17 cellular contexts compared by ENCODE assay signal in the genomic region with DNA sequence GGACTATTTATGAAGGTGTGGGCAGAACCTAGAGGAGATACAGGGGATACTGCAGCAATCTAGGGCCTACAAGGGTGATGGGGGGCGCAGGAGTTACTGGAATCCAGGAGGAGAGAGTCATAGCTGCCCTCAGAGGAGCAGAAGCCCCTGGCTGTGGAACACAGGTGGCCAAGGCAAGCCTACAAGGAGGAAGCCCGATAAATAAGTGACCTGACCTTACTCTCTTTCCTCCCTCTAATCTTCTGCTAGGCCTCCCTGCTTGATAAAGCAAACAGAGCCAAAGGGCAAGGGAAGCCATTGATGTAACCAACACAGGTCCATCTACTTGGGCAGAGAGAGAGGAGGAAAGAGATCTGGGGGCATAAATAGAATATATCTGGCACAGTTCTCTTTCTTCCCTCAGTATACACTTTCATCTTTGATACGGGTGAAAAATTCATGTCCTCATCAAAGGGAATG. TPM values are rescaled to one million over a fixed set of nuclear protein-coding genes. Genes with fewer than 3 reads are reported as not detected.
DNase-seq lines count a peak whose midpoint lies in the region; ATAC-seq and TF ChIP-seq lines count a peak whose summit lies in the region.
"Had no signal": no experiment of that assay in that cellular context is flagged by ENCODE, and none has a peak within 500 bp of the region (broad histone marks: within the 10 kb centered on the region; RNA-seq: fewer than 3 reads in every experiment).

No MANE protein-coding gene starts in this region.

- no peaks in the 10 kb centered on the region for H4K20me1 ChIP-seq in hepatocyte (ENCODE audit: insufficient read depth, poor library complexity, severe bottlenecking)

- POLR2A ChIA-PET in Caco-2 (lab: Charles Lee) = no interaction called here

- H3K79me2 ChIP-seq in hepatocyte = no peaks in the 10 kb centered on the region

- H3K4me1 Mint-ChIP-seq in Caco-2 (ENCODE audit: low read depth, unreplicated experiment) (peaks cover 6% of the 10 kb centered on the region), progenitor cell of endocrine pancreas (ENCODE audit: low read depth) (peaks cover 12% of the 10 kb centered on the region)

- no peak overlapping the region for H3K4me3 Mint-ChIP-seq in Caco-2 (ENCODE audit: unreplicated experiment)
- H3K4me3 Mint-ChIP-seq in progenitor cell of endocrine pancreas (ENCODE audit: low read depth) = no peak overlapping the region
- H3K4me3 Mint-ChIP-seq: CD4-positive, CD25-positive, alpha-beta regulatory T cell had no signal

- H3K4me1 ChIP-seq in Caco-2 (peaks cover 15% of the 10 kb centered on the region), hepatocyte (ENCODE audit: insufficient read depth) (peaks cover 31% of the 10 kb centered on the region)

- H3K4me3 ChIP-seq in Caco-2 (ENCODE audit: low read depth, low read length) (no peak overlapping the region), hepatocyte (no peak overlapping the region)
- H3K4me3 ChIP-seq: K562 had no signal

- intact Hi-C loops in Caco-2 (cut with micrococcal nuclease; ENCODE audit: unreplicated experiment) (no loop called here), left cardiac atrium (cut with DNase I) (no loop called here)

- peaks cover 10% of the 10 kb centered on the region for H3K9me3 Mint-ChIP-seq in Caco-2 (ENCODE audit: unreplicated experiment)
- H3K9me3 Mint-ChIP-seq in progenitor cell of endocrine pancreas (ENCODE audit: low read depth) = peaks cover 6% of the 10 kb centered on the region
- H3K9me3 Mint-ChIP-seq: CD4-positive, CD25-positive, alpha-beta regulatory T cell had no signal

- no peak for ATAC-seq in left cardiac atrium
- ATAC-seq: K562 had no signal

- peak overlapping the region; percentile 20 for H3K4me2 ChIP-seq in hepatocyte

- DNase-seq in Caco-2 (no peak), NCI-H82 (lab: John Stamatoyannopoulos, UW) (peak; percentile 48), hepatocyte (ENCODE audit: low spot score) (no peak), progenitor cell of endocrine pancreas (ENCODE audit: low spot score, unreplicated experiment) (no peak), left cardiac atrium (no peak), NCI-H2171 treated with DMSO at 0.1 percent for 48 hours (lab: John Stamatoyannopoulos, UW) (no peak)
- no peak for DNase-seq in stimulated activated CD4-positive, alpha-beta T cell treated with anti-CD3 and anti-CD28 coated beads, Interleukin-12 subunit alpha, Interleukin-12 subunit beta, amount 100 ng/mL, for 4 hours
- DNase-seq: ACHN; AML-193; CD4-positive, CD25-positive, alpha-beta regulatory T cell; HCEC 1CT; NCI-H1436; NCI-H510A treated with DMSO at 0.1 percent for 48 hours; SW 1271 had no signal

- WGBS in hepatocyte (ENCODE audit: low lambda C conversion rate, missing lambda C conversion rate) = 69% methylated on average over 3 of the region's 3 CpGs

- no peaks in the 10 kb centered on the region for H3K9me2 ChIP-seq in hepatocyte (replicated peaks; ENCODE audit: insufficient read depth)

- H3K36me3 Mint-ChIP-seq in Caco-2 (ENCODE audit: insufficient read depth, unreplicated experiment) (no peaks in the 10 kb centered on the region), progenitor cell of endocrine pancreas (ENCODE audit: insufficient read depth) (no peaks in the 10 kb centered on the region)
- H3K36me3 Mint-ChIP-seq: CD4-positive, CD25-positive, alpha-beta regulatory T cell had no signal

- H3K27me3 Mint-ChIP-seq in Caco-2 (ENCODE audit: insufficient read depth, unreplicated experiment) = no peaks in the 10 kb centered on the region
- no peaks in the 10 kb centered on the region for H3K27me3 Mint-ChIP-seq in progenitor cell of endocrine pancreas

- CTCF ChIA-PET in Caco-2 (lab: Charles Lee) = no interaction called here

- no peaks in the 10 kb centered on the region for H3K27me3 ChIP-seq in Caco-2 (replicated peaks; ENCODE audit: control insufficient read depth, insufficient read depth, low read length)
- no peaks in the 10 kb centered on the region for H3K27me3 ChIP-seq in hepatocyte

- H3K27ac Mint-ChIP-seq in Caco-2 (ENCODE audit: unreplicated experiment) (peak overlapping the region; percentile 49), progenitor cell of endocrine pancreas (peak overlapping the region; percentile 38)
- H3K27ac Mint-ChIP-seq: CD4-positive, CD25-positive, alpha-beta regulatory T cell had no signal

- peak overlapping the region; percentile 83 for H3K27ac ChIP-seq in hepatocyte
- H3K27ac ChIP-seq: HL-60 had no signal

- TF ChIP-seq CTCF in Caco-2 (IDR thresholded peaks at IDR 0.05; ENCODE audit: insufficient read depth in 1 of 2, low read depth in 1 of 2, low read length in 1 of 2, severe bottlenecking in 1 of 2, unreplicated experiment in 1 of 2) = no peak
- no peak for TF ChIP-seq CTCF in hepatocyte (IDR thresholded peaks at IDR 0.05; ENCODE audit: poor library complexity)
- TF ChIP-seq CTCF in progenitor cell of endocrine pancreas (IDR thresholded peaks at IDR 0.05; ENCODE audit: unreplicated experiment) = no peak

- BruUV-seq in Caco-2 (replicated peaks; lab: Mats Ljungman, UMichigan) = no TSS peak

- H3K36me3 ChIP-seq in Caco-2 (ENCODE audit: control insufficient read depth, insufficient read depth, low read length) (no peaks in the 10 kb centered on the region), hepatocyte (replicated peaks; ENCODE audit: insufficient read depth, low read depth) (no peaks in the 10 kb centered on the region)

- H3K9me3 ChIP-seq in Caco-2 (peaks cover 3% of the 10 kb centered on the region; the same call in 1 of the 2 replicates), hepatocyte (ENCODE audit: low read depth) (no peaks in the 10 kb centered on the region)

- H2AFZ ChIP-seq in hepatocyte = no peak overlapping the region

RNA-seq across cellular contexts. Expression of a gene that starts 12.0 kb away (rescaled TPM):
- total RNA-seq in Caco-2 (2022) (34.5 and 35.4 TPM in 2 replicates), hepatocyte (25.9 and 37.5 TPM in 2 replicates), progenitor cell of endocrine pancreas (52.4 and 58.7 TPM in 2 replicates), left cardiac atrium (10 to 100 TPM; 24.8 to 29.3 TPM)
- polyA plus RNA-seq in hepatocyte = 30.7 and 31.4 TPM in 2 replicates
- total RNA-seq: OCI-LY7 had no signal
